16 cellular contexts compared by ENCODE assay signal in the genomic region with DNA sequence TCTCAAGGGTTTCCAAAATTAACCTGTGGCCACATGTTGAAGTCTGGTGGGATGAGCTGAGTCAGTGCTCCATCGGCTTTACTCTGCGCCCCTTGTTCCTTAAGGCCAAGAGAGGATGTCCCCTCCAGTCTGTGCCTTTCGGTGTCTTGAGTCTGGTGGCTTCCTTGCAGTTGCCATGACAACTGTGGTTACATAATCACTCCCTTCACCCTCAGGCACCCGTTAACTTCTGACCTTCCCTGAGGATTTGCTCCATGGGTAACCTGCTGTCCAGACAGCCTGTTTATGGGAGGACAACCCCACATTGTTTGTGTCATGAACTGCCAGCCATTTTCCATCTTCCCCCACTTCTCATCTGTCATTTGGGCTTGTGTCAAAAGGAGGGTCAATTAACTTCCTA.
DNase-seq lines count a peak whose midpoint lies in the region; FAIRE-seq and TF ChIP-seq lines count a peak whose summit lies in the region.
"Had no signal": no experiment of that assay in that cellular context is flagged by ENCODE, and none has a peak within 500 bp of the region (broad histone marks: within the 10 kb centered on the region; RNA-seq: fewer than 3 reads in every experiment).

No MANE protein-coding gene starts in this region.

- H2AFZ ChIP-seq in OCI-LY7 (ENCODE audit: low read length) = no peak overlapping the region

- CTCF ChIA-PET in OCI-LY7 (lab: Charles Lee; ENCODE audit: unreplicated experiment) = no interaction called here

- no peak overlapping the region for H2AK5ac ChIP-seq in mesendoderm (ENCODE audit: low read length)

- intact Hi-C loops in OCI-LY7 (cut with micrococcal nuclease; ENCODE audit: unreplicated experiment) = no loop called here

- H3K9ac ChIP-seq in mesendoderm (ENCODE audit: low read length) = no peak overlapping the region
- H3K9ac ChIP-seq: BLaER1 treated with 17β-estradiol and CSF1 and Interleukin-3, amounts not matched to agents 10 nM and 100 nM had no signal

- H3K4me3 ChIP-seq in bronchial epithelial cell (ENCODE audit: low read depth, low read length) (no peak overlapping the region), mesendoderm (ENCODE audit: low read length) (no peak overlapping the region), OCI-LY7 (ENCODE audit: low read depth, low read length, poor library complexity, severe bottlenecking) (no peak overlapping the region)
- H3K4me3 ChIP-seq: BLaER1 treated with 17β-estradiol and CSF1 and Interleukin-3, amounts not matched to agents 10 nM and 100 nM had no signal

- no peaks in the 10 kb centered on the region for H4K20me1 ChIP-seq in OCI-LY7 (ENCODE audit: insufficient read depth, low read length)
- H4K20me1 ChIP-seq: BLaER1 treated with 17β-estradiol and CSF1 and Interleukin-3, amounts not matched to agents 10 nM and 100 nM had no signal

- H3K79me2 ChIP-seq in mesendoderm (ENCODE audit: control insufficient read depth, insufficient read depth, low read length) (no peaks in the 10 kb centered on the region), OCI-LY7 (ENCODE audit: insufficient read depth, low read depth, low read length) (no peaks in the 10 kb centered on the region)

- H3K4ac ChIP-seq in mesendoderm (ENCODE audit: low read depth, low read length) = no peak overlapping the region

- no peaks in the 10 kb centered on the region for H3K9me2 ChIP-seq in OCI-LY7 (ENCODE audit: insufficient read depth, low read length)

- H3K23ac ChIP-seq in mesendoderm (ENCODE audit: low read length) = no peak overlapping the region

- H3K4me2 ChIP-seq in mesendoderm (ENCODE audit: low read length) = no peak overlapping the region
- no peak overlapping the region for H3K4me2 ChIP-seq in OCI-LY7 (ENCODE audit: low read length)
- H3K4me2 ChIP-seq: BLaER1 treated with 17β-estradiol and CSF1 and Interleukin-3, amounts not matched to agents 10 nM and 100 nM had no signal

- peak; percentile 3 for DNase-seq in NCI-H748 (lab: John Stamatoyannopoulos, UW; ENCODE audit: unreplicated experiment)
- DNase-seq in NCI-H748 treated with DMSO at 0.1 percent for 48 hours (lab: John Stamatoyannopoulos, UW) = no peak
- DNase-seq in NCI-H69 (lab: John Stamatoyannopoulos, UW) = peak; percentile 48
- no peak for DNase-seq in bronchial epithelial cell (ENCODE audit: low read depth)
- peak; percentile 23 for DNase-seq in mesendoderm
- no peak for DNase-seq in OCI-LY7 (ENCODE audit: low spot score)
- no peak for DNase-seq in DMS79 (lab: John Stamatoyannopoulos, UW)
- DNase-seq in NCI-H2171 (lab: John Stamatoyannopoulos, UW) = no peak
- DNase-seq: Calu3; CD8-positive, alpha-beta T cell; GF-D8; H9 had no signal

- H3K9me3 ChIP-seq in OCI-LY7 (ENCODE audit: low read length) = no peaks in the 10 kb centered on the region

- POLR2A ChIA-PET in OCI-LY7 (lab: Charles Lee) = interaction anchor here (0.7 kb wide), 1 partner anchor 24 kb away, joined by 3 read pairs; no protein-coding TSS in a partner anchor

- no TSS peak for BruUV-seq in OCI-LY7 (replicated peaks; lab: Mats Ljungman, UMichigan)

- H4K5ac ChIP-seq in mesendoderm (ENCODE audit: low read length) = no peak overlapping the region

- no peak overlapping the region for H2BK120ac ChIP-seq in mesendoderm (ENCODE audit: low read depth, low read length)

- H3K79me1 ChIP-seq in mesendoderm (ENCODE audit: low read length) = no peaks in the 10 kb centered on the region

- no peak overlapping the region for H3K18ac ChIP-seq in mesendoderm (ENCODE audit: low read length)

- H3K27ac ChIP-seq in mesendoderm (ENCODE audit: low read depth, low read length) (no peak overlapping the region), OCI-LY7 (ENCODE audit: low read depth, low read length, poor library complexity, severe bottlenecking) (no peak overlapping the region)
- H3K27ac ChIP-seq: BLaER1 treated with 17β-estradiol and CSF1 and Interleukin-3, amounts not matched to agents 10 nM and 100 nM had no signal

- no peak overlapping the region for H2BK5ac ChIP-seq in mesendoderm (ENCODE audit: low read length)

- H3K36me3 ChIP-seq in bronchial epithelial cell (ENCODE audit: control insufficient read depth, insufficient read depth, low read length) (no peaks in the 10 kb centered on the region), mesendoderm (ENCODE audit: control insufficient read depth, insufficient read depth, low read length) (no peaks in the 10 kb centered on the region), OCI-LY7 (ENCODE audit: insufficient read depth, low read length) (no peaks in the 10 kb centered on the region)
- H3K36me3 ChIP-seq: BLaER1 treated with 17β-estradiol and CSF1 and Interleukin-3, amounts not matched to agents 10 nM and 100 nM had no signal

- FAIRE-seq in bronchial epithelial cell (lab: Jason Lieb, UNC) = peak; percentile 36
- FAIRE-seq: GM19239, H1, HTR-8/SVneo had no signal

- H3K4me1 ChIP-seq in mesendoderm (ENCODE audit: control insufficient read depth, low read depth, low read length) (no peaks in the 10 kb centered on the region), OCI-LY7 (ENCODE audit: insufficient read depth, low read length, poor library complexity, severe bottlenecking) (no peaks in the 10 kb centered on the region)
- H3K4me1 ChIP-seq: BLaER1 treated with 17β-estradiol and CSF1 and Interleukin-3, amounts not matched to agents 10 nM and 100 nM had no signal

- no CpG with 5 or more reads among the region's 4 CpGs for WGBS in mesendoderm (ENCODE audit: extremely low coverage, insufficient coverage, low lambda C conversion rate)

- H2BK15ac ChIP-seq in mesendoderm (replicated peaks; ENCODE audit: low read depth) = no peak overlapping the region

- no peak for TF ChIP-seq CTCF in bronchial epithelial cell (IDR thresholded peaks at IDR 0.05; ENCODE audit: insufficient read depth, low read length, severe bottlenecking)
- TF ChIP-seq CTCF in OCI-LY7 (conservative IDR thresholded peaks at IDR 0.05; ENCODE audit: low read length) = no peak

- no peak overlapping the region for H4K8ac ChIP-seq in mesendoderm (ENCODE audit: low read depth, low read length)

- H3K27me3 ChIP-seq in bronchial epithelial cell (ENCODE audit: control insufficient read depth, insufficient read depth, low read length) (no peaks in the 10 kb centered on the region), mesendoderm (ENCODE audit: insufficient read depth, low read length, poor library complexity) (no peaks in the 10 kb centered on the region)
- H3K27me3 ChIP-seq: BLaER1 treated with 17β-estradiol and CSF1 and Interleukin-3, amounts not matched to agents 10 nM and 100 nM had no signal

- no peak overlapping the region for H3K56ac ChIP-seq in mesendoderm (ENCODE audit: low read length)

Comparison
In these comparisons a context has a peak if more than half of its experiments do, and no peak if none do; other contexts are left out.
1. DNase-seq: peak in NCI-H748 (single experiment), NCI-H69 (single experiment) and mesendoderm (single experiment); none in NCI-H748 treated with DMSO at 0.1 percent for 48 hours (single experiment), bronchial epithelial cell (single experiment), OCI-LY7 (single experiment), DMS79 (single experiment) and NCI-H2171 (single experiment).